Comparison of ENCODE assay signal across 18 cellular contexts in genomic region chr12:76618031-76618430, GRCh38. TPM values are rescaled to one million over a fixed set of nuclear protein-coding genes. Genes with fewer than 3 reads are reported as not detected.
DNase-seq lines count a peak whose midpoint lies in the region; ATAC-seq, FAIRE-seq and TF ChIP-seq lines count a peak whose summit lies in the region.
"Had no signal": no experiment of that assay in that cellular context is flagged by ENCODE, and none has a peak within 500 bp of the region (broad histone marks: within the 10 kb centered on the region; RNA-seq: fewer than 3 reads in every experiment).

No MANE protein-coding gene starts in this region.

- no peaks in the 10 kb centered on the region for H3K27me3 ChIP-seq in MM.1S (replicated peaks; ENCODE audit: insufficient read depth, low read length)
- H3K27me3 ChIP-seq in GM12878 (replicated peaks in 1 of 2; ENCODE audit: control insufficient read depth in 2 of 2, insufficient read depth in 2 of 2, low read length in 1 of 2) = no peaks in the 10 kb centered on the region

- H3K4me2 ChIP-seq in MM.1S (ENCODE audit: low read depth, low read length) = peak overlapping the region; percentile 60
- H3K4me2 ChIP-seq in GM12878 (ENCODE audit: control insufficient read depth, insufficient read depth) = no peak overlapping the region
- H3K4me2 ChIP-seq: GM23338 had no signal

- H3K4me3 ChIP-seq in MM.1S (ENCODE audit: low read length) (peak overlapping the region; percentile 6; the same call in 1 of the 2 replicates), GM12878 (no peak overlapping the region)
- H3K4me3 ChIP-seq: GM23338, K562 had no signal

- peaks cover 6% of the 10 kb centered on the region; the same call in 1 of the 2 replicates for H3F3A ChIP-seq in MM.1S (ENCODE audit: insufficient read depth, low read length)

- H3K27ac ChIP-seq in MM.1S (ENCODE audit: low read length) = peak overlapping the region; percentile 20; the same call in 1 of the 2 replicates
- H3K27ac ChIP-seq in GM12878 (ENCODE audit: control insufficient read depth, insufficient read depth) = no peak overlapping the region
- H3K27ac ChIP-seq: C4-2B, HL-60 had no signal

- TF ChIP-seq RAD21 in GM12878 (IDR thresholded peaks at IDR 0.05; ENCODE audit: insufficient read depth, low read depth, low read length) = no peak

- TF ChIP-seq POLR2A in GM12891 (IDR thresholded peaks at IDR 0.05; ENCODE audit: low read depth, low read length) = no peak
- TF ChIP-seq POLR2A in GM12878 (IDR thresholded peaks at IDR 0.05; ENCODE audit: low read depth, low read length) = no peak

- H3K9me2 ChIP-seq in MM.1S (replicated peaks; ENCODE audit: insufficient read depth, low read length) = no peaks in the 10 kb centered on the region

- RAD21 ChIA-PET in GM12878 (lab: Charles Lee; ENCODE audit: unreplicated experiment) = interaction anchor here (2.3 kb wide), 1 partner anchor 393 kb away, joined by 12 read pairs; no protein-coding TSS in a partner anchor

- in situ Hi-C loops in GM12878 (cut with MboI) = loop anchor here (5.0 kb wide), 1 partner anchor 389 kb away; no protein-coding TSS in a partner anchor

- H4K20me1 ChIP-seq in MM.1S (ENCODE audit: insufficient read depth, low read length) (no peaks in the 10 kb centered on the region), GM12878 (ENCODE audit: control insufficient read depth, insufficient read depth) (no peaks in the 10 kb centered on the region)

- no peak for TF ChIP-seq EP300 in GM12878 (IDR thresholded peaks at IDR 0.05; ENCODE audit: borderline replicate concordance in 1 of 2, control insufficient read depth in 1 of 2, low read depth in 2 of 2, low read length in 2 of 2)

- TF ChIP-seq CTCF in MM.1S (IDR thresholded peaks at IDR 0.05; ENCODE audit: low read length) = no peak
- TF ChIP-seq CTCF in GM12878 (IDR thresholded peaks at IDR 0.05 in 2 of 3, conservative IDR thresholded peaks at IDR 0.05 in 1 of 3; ENCODE audit: control insufficient read depth in 2 of 3, extremely low read depth in 1 of 3, insufficient read depth in 1 of 3, low read depth in 3 of 3, low read length in 3 of 3) = no peak

- H3K4me1 ChIP-seq in MM.1S (ENCODE audit: low read length) (peaks cover 20% of the 10 kb centered on the region), GM12878 (ENCODE audit: control insufficient read depth, insufficient read depth, low read length) (no peaks in the 10 kb centered on the region)

- H3K9ac ChIP-seq in MM.1S (ENCODE audit: low read length) (no peak overlapping the region), GM12878 (ENCODE audit: control insufficient read depth, insufficient read depth, low read length) (no peak overlapping the region)

- H2AFZ ChIP-seq in MM.1S (ENCODE audit: low read length) (peak overlapping the region; percentile 30; the same call in 1 of the 2 replicates), GM12878 (ENCODE audit: control insufficient read depth, low read depth, low read length) (no peak overlapping the region)
- H2AFZ ChIP-seq: GM23338 had no signal

- no peak for DNase-seq in GM12891 (ENCODE audit: insufficient read length, low spot score)
- peak; percentile 42 for DNase-seq in MM.1S
- DNase-seq in GM12878 (ENCODE audit: low read depth, low spot score) = no peak
- DNase-seq in glomerular visceral epithelial cell (ENCODE audit: extremely low spot score) = no peak
- DNase-seq in Kasumi-1 (lab: John Stamatoyannopoulos, UW) = no peak
- DNase-seq: Caco-2; CD4-positive, alpha-beta T cell; HCEC 1CT; IMR-90 had no signal

- BruUV-seq in GM12878 (replicated peaks; lab: Mats Ljungman, UMichigan) = no TSS peak

- SMC1A ChIA-PET in GM12878 (lab: Charles Lee; ENCODE audit: uncharacterized antibody, unreplicated experiment) = interaction anchor here (2.5 kb wide), 1 partner anchor 393 kb away, joined by 10 read pairs; no protein-coding TSS in a partner anchor

- ATAC-seq in HG02852 (IDR thresholded peaks at IDR 0.05; ENCODE audit: unreplicated experiment) = peak; percentile 40
- ATAC-seq in GM12878 = peak; percentile 49
- ATAC-seq in GM21737 (IDR thresholded peaks at IDR 0.05; ENCODE audit: unreplicated experiment) = no peak
- ATAC-seq: GM23338, K562 had no signal

- intact Hi-C loops in GM12878 (cut with micrococcal nuclease; ENCODE audit: unreplicated experiment) = no loop called here

- POLR2A ChIA-PET in GM12878 (lab: Charles Lee) = no interaction called here

- H3K36me3 ChIP-seq in MM.1S (replicated peaks; ENCODE audit: insufficient read depth, low read length) (no peaks in the 10 kb centered on the region), GM12878 (ENCODE audit: control insufficient read depth in 2 of 2, insufficient read depth in 2 of 2, low read length in 1 of 2) (no peaks in the 10 kb centered on the region)

- no peaks in the 10 kb centered on the region for H3K9me3 ChIP-seq in MM.1S (replicated peaks; ENCODE audit: insufficient read depth, low read length)
- no peaks in the 10 kb centered on the region for H3K9me3 ChIP-seq in GM12878 (replicated peaks; ENCODE audit: control insufficient read depth, insufficient read depth, low read length)
- H3K9me3 ChIP-seq: Caco-2 had no signal

- WGBS in GM12878 (ENCODE audit: insufficient coverage, insufficient replicate concordance, low lambda C conversion rate, missing lambda C conversion rate) = 34% methylated on average over 6 of the region's 6 CpGs

- H3K79me2 ChIP-seq in MM.1S (ENCODE audit: low read length) (no peaks in the 10 kb centered on the region), GM12878 (ENCODE audit: control insufficient read depth, insufficient read depth, low read length) (no peaks in the 10 kb centered on the region)

- CTCF ChIA-PET in GM12878 (lab: Yijun Ruan, JAX) = interaction anchor here (1.0 to 2.0 kb wide), 4 partner anchors 144 to 393 kb away, joined by 3 to 10 read pairs (median 4); no protein-coding TSS in a partner anchor

- peak; percentile 41 for FAIRE-seq in GM12891 (lab: Jason Lieb, UNC)
- peak; percentile 78 for FAIRE-seq in GM12878 (lab: Jason Lieb, UNC)
- FAIRE-seq: D721Med, G401.6, H54, K562 had no signal

TF ChIP-seq in GM12891, 5 proteins besides CTCF, POLR2A, EP300 and RAD21:
- TF ChIP-seq PAX5 (IDR thresholded peaks at IDR 0.05; ENCODE audit: insufficient read depth, low read length, severe bottlenecking) (no peak), POLR2AphosphoS5 (IDR thresholded peaks at IDR 0.05; ENCODE audit: low read depth, low read length) (no peak), SPI1 (IDR thresholded peaks at IDR 0.05; ENCODE audit: low read depth, low read length) (no peak), TAF1 (IDR thresholded peaks at IDR 0.05; ENCODE audit: low read depth, low read length) (no peak), POU2F2 (IDR thresholded peaks at IDR 0.05; ENCODE audit: low read depth, low read length) (no peak)

TF ChIP-seq in GM12878, 131 proteins besides CTCF, POLR2A, EP300 and RAD21 (continues in another document):
- TF ChIP-seq MEF2A (IDR thresholded peaks at IDR 0.05; ENCODE audit: insufficient read depth, low read depth, low read length) = peak; percentile 38; the same call in 1 of the 2 replicates
- TF ChIP-seq CBX3 (IDR thresholded peaks at IDR 0.05; ENCODE audit: borderline replicate concordance, low read depth) = no peak
- no peak for TF ChIP-seq ZZZ3 (IDR thresholded peaks at IDR 0.05; ENCODE audit: control insufficient read depth, insufficient read length, low read depth)
- no peak for TF ChIP-seq BRCA1 (IDR thresholded peaks at IDR 0.05; ENCODE audit: low read depth, low read length)
- TF ChIP-seq ZNF384 (IDR thresholded peaks at IDR 0.05; ENCODE audit: borderline replicate concordance, low read depth, low read length) = no peak
- TF ChIP-seq ZNF274 (IDR thresholded peaks at IDR 0.05; ENCODE audit: insufficient read depth, insufficient read length) = no peak
- TF ChIP-seq NR2C1 (IDR thresholded peaks at IDR 0.05) = no peak
- peak in 1 of 2 experiments; percentile 45; a peak in 1 of 4 replicates for TF ChIP-seq BHLHE40 (IDR thresholded peaks at IDR 0.05; ENCODE audit: borderline replicate concordance in 1 of 2, low read depth in 2 of 2, low read length in 1 of 2)
- no peak for TF ChIP-seq SKIL (IDR thresholded peaks at IDR 0.05; ENCODE audit: low read depth, poor library complexity, severe bottlenecking)

RNA-seq across cellular contexts. Expression of gene OSBPL8, which starts 58.5 kb away (rescaled TPM):
- 10.0 TPM for polyA plus RNA-seq in GM12891 (2012; ENCODE audit: low read depth, missing spikeins)
- 147 and 153 TPM in 2 replicates for total RNA-seq in GM12878 (2013; cell fraction: nucleolus; rRNA removed)
- 21.9 and 28.6 TPM in 2 replicates for total RNA-seq in GM12878 (2014; rRNA removed)
- 50.6 and 52.9 TPM in 2 replicates for total RNA-seq in GM12878 (2014; rRNA removed; fragmentation: Illumina TruSeq; extraction: Trizol)
- total RNA-seq in GM12878 (2021) = 55.0 and 58.0 TPM in 2 replicates
- 5.6 TPM for polyA plus RNA-seq in GM12878 (2011; ENCODE audit: low read depth)
- polyA plus RNA-seq in GM12878 (2011; rRNA removed) = 34.0 and 58.2 TPM in 2 replicates
- polyA plus RNA-seq in GM12878 (2011; cell fraction: cytosol; rRNA removed) = 15.3 and 15.4 TPM in 2 replicates
- 22.1 and 22.6 TPM in 2 replicates for polyA plus RNA-seq in GM12878 (2011; cell fraction: nucleus; rRNA removed)
- polyA plus RNA-seq in GM12878 (2012) = 8.2 and 11.7 TPM in 2 replicates
- polyA plus RNA-seq in GM12878 (2014; fragmentation: Illumina TruSeq; extraction: Trizol) = 30.0 and 33.3 TPM in 2 replicates
- polyA plus RNA-seq in GM12878 (2014; fragmentation: Nextera tagmentation; extraction: Ambion mirVana) = 10 to 100 TPM; 10.4 to 13.7 TPM
- polyA plus RNA-seq in GM12878 (2014; rRNA removed) = 18.3 and 20.3 TPM in 2 replicates
- polyA plus RNA-seq in GM12878 (2016; fragmentation: Nextera tagmentation; extraction: Ambion mirVana) = 10 to 100 TPM; 37.8 to 39.9 TPM
- polyA minus RNA-seq in GM12878 (2011; rRNA and poly(A)+ RNA removed) = 71.8 and 137 TPM in 2 replicates
- 20.4 and 33.1 TPM in 2 replicates for polyA minus RNA-seq in GM12878 (2011; cell fraction: cytosol; rRNA and poly(A)+ RNA removed)
- 59.0 and 108 TPM in 2 replicates for polyA minus RNA-seq in GM12878 (2011; cell fraction: nucleus; rRNA and poly(A)+ RNA removed)
